In genomic region chr9:112332977-112333638, GRCh38 we compare ENCODE assay signal across 8 cellular contexts. TPM values are rescaled to one million over a fixed set of nuclear protein-coding genes. Genes with fewer than 3 reads are reported as not detected.
DNase-seq lines count a peak whose midpoint lies in the region; ATAC-seq and TF ChIP-seq lines count a peak whose summit lies in the region.

A gene with protein sequence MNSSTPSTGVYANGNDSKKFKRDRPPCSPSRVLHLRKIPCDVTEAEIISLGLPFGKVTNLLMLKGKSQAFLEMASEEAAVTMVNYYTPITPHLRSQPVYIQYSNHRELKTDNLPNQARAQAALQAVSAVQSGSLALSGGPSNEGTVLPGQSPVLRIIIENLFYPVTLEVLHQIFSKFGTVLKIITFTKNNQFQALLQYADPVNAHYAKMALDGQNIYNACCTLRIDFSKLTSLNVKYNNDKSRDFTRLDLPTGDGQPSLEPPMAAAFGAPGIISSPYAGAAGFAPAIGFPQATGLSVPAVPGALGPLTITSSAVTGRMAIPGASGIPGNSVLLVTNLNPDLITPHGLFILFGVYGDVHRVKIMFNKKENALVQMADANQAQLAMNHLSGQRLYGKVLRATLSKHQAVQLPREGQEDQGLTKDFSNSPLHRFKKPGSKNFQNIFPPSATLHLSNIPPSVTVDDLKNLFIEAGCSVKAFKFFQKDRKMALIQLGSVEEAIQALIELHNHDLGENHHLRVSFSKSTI (minus strand): TSS chr9:112333619. CDS start chr9:112297865, 35,754 bp downstream.

- ATAC-seq in GM21825 (IDR thresholded peaks at IDR 0.05; ENCODE audit: unreplicated experiment) (peak; percentile 56), left cardiac atrium (peak; percentile 70 to 85)

- DNase-seq in LHCN-M2 (ENCODE audit: low read depth) (peak; percentile 69), T follicular helper cell (ENCODE audit: low read depth) (peak; percentile 69), amniotic epithelial cell (ENCODE audit: low read depth) (peak; percentile 55), left cardiac atrium (peak; percentile 85), pulmonary artery endothelial cell (ENCODE audit: low read depth, low spot score) (peak; percentile 19), uterus (peak; percentile 69 to 75)

- H3K27me3 ChIP-seq in uterus, result no peaks in the 10 kb centered on the region

- intact Hi-C loops in left cardiac atrium (cut with DNase I), result no loop called here
- intact Hi-C loops in uterus (cut with DNase I; ENCODE audit: low total_unique reads), result no loop called here

- peak within 1 kb of the TSS; percentile 63 to 89 for H3K4me3 ChIP-seq in uterus

- no peaks in the 10 kb centered on the region for H3K9me3 ChIP-seq in ES-I3 (ENCODE audit: control insufficient read depth, insufficient read depth, low read length)
- no peaks in the 10 kb centered on the region for H3K9me3 ChIP-seq in uterus

- H3K9ac ChIP-seq in ES-I3 (ENCODE audit: low read depth, low read length), result peak within 1 kb of the TSS; percentile 96

- TF ChIP-seq CTCF in uterus (IDR thresholded peaks at IDR 0.05), result no peak

- H3K4me1 ChIP-seq in ES-I3 (ENCODE audit: insufficient read depth, low read length) (0 out of 2 replicates have a peak, but pooled peaks cover 3% of the 10 kb centered on the region), uterus (peaks cover 0 to 3% of the 10 kb centered on the region in 2 donors)

- peak within 1 kb of the TSS; percentile 98 to 99 for H3K27ac ChIP-seq in uterus

- TF ChIP-seq POLR2A in uterus (IDR thresholded peaks at IDR 0.05), result peak; percentile 62 to 84

- H3K36me3 ChIP-seq in ES-I3 (ENCODE audit: insufficient read depth, low read length) (no peaks in the 10 kb centered on the region), uterus (no peaks in the 10 kb centered on the region)

RNA-seq across cellular contexts. Expression of the gene that starts here (rescaled TPM):
- total RNA-seq in LHCN-M2 (2014; rRNA removed) (31.7 and 35.7 TPM in 2 replicates), left cardiac atrium (10 to 100 TPM; 20.3 to 25.4 TPM), pulmonary artery endothelial cell (39.4 and 49.4 TPM in 2 replicates), uterus (10 to 100 TPM; 25.0 to 64.6 (median 36.2) TPM)
- polyA plus RNA-seq in LHCN-M2 (2012), result 9.1 TPM

Comparison
In these comparisons a context has a peak if more than half of its experiments do, and no peak if none do; other contexts are left out.
1. Peak in every context shown above with its lines: DNase-seq, ATAC-seq, H3K4me3 ChIP-seq and H3K27ac ChIP-seq.
2. DNase-seq: peak in every context shown above with its lines; median percentile 85 in left cardiac atrium; 72 in uterus; 69 in LHCN-M2; 69 in T follicular helper cell; 55 in amniotic epithelial cell; 19 in pulmonary artery endothelial cell.